8 cellular contexts compared by ENCODE assay signal in the genomic region with DNA sequence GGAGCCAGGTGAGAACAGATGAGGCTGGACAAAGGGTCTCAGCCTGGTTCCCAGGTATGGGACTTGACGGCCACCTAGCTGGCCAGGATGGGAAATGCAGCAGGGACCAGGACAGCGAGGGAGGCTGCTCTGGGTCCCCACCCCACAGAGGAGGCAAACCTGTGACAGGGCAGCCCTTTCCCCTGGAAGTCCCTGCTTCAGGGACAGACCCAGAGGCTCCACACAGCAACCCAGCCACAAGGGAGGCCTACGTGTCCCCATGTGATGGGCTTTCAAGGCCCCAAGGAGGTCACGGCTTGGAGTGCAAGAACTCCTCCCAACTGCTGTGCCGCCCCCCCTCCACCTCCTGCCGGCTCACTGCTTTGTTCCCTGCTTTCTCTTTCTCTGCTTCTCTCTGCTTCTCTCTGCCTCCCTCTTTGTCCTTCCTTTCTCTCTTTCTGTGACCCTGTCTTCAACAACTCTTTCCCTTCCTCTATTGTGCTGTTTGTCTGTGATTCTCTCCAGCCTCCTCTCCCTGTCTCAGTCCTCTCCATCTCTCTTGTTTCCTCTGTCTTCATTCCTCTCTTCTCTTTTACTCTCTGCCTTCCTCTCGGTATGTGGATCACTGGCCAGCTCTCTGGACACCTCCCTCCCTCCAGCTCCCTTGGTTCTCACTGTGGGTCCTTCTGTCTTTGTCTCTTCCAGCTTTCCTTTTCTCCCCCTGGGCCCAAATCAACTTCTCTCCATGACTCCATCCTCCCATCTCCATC. TPM values are rescaled to one million over a fixed set of nuclear protein-coding genes. Genes with fewer than 3 reads are reported as not detected.
DNase-seq lines count a peak whose midpoint lies in the region; ATAC-seq and TF ChIP-seq lines count a peak whose summit lies in the region.

No MANE protein-coding gene starts in this region.

- H3K4me2 ChIP-seq in neural cell (ENCODE audit: low read length) = no peak overlapping the region

- H3K4me1 Mint-ChIP-seq in Caco-2 (ENCODE audit: low read depth, unreplicated experiment) (peaks cover 7% of the 10 kb centered on the region), chondrocyte (ENCODE audit: low read depth) (peaks cover 4% of the 10 kb centered on the region)

- ATAC-seq in GM18870 (IDR thresholded peaks at IDR 0.05; ENCODE audit: unreplicated experiment) = no peak
- ATAC-seq in GM21528 (IDR thresholded peaks at IDR 0.05; ENCODE audit: low FRiP score, unreplicated experiment) = no peak

- TF ChIP-seq RAD21 in neural cell (conservative IDR thresholded peaks at IDR 0.05) = no peak

- H3K4me3 Mint-ChIP-seq in Caco-2 (ENCODE audit: unreplicated experiment) (no peak overlapping the region), chondrocyte (ENCODE audit: unreplicated experiment) (no peak overlapping the region)

- H3K9me3 ChIP-seq in Caco-2 (no peaks in the 10 kb centered on the region), neural cell (ENCODE audit: low read length) (no peaks in the 10 kb centered on the region)

- H3K9me2 ChIP-seq in neural cell (ENCODE audit: insufficient read depth, low read length) = no peaks in the 10 kb centered on the region

- H3K9me3 Mint-ChIP-seq in Caco-2 (ENCODE audit: unreplicated experiment) = no peaks in the 10 kb centered on the region
- H3K9me3 Mint-ChIP-seq in chondrocyte (ENCODE audit: low read depth) = no peaks in the 10 kb centered on the region

- no peak overlapping the region for H3K27ac ChIP-seq in neural cell (ENCODE audit: low read length)

- no peak overlapping the region for H3K27ac Mint-ChIP-seq in Caco-2 (ENCODE audit: unreplicated experiment)
- no peak overlapping the region for H3K27ac Mint-ChIP-seq in chondrocyte (ENCODE audit: unreplicated experiment)

- H3K36me3 Mint-ChIP-seq in Caco-2 (ENCODE audit: insufficient read depth, unreplicated experiment) (peaks cover 6% of the 10 kb centered on the region), chondrocyte (ENCODE audit: low read depth) (no peaks in the 10 kb centered on the region)

- TF ChIP-seq CTCF in Caco-2 (IDR thresholded peaks at IDR 0.05; ENCODE audit: insufficient read depth in 1 of 2, low read depth in 1 of 2, low read length in 1 of 2, severe bottlenecking in 1 of 2, unreplicated experiment in 1 of 2) (peak; percentile 62 to 70), chondrocyte (IDR thresholded peaks at IDR 0.05) (peak; percentile 76), neural cell (IDR thresholded peaks at IDR 0.05; ENCODE audit: poor library complexity, severe bottlenecking) (peak; percentile 43)

- H3K79me2 ChIP-seq in neural cell (replicated peaks; ENCODE audit: insufficient read depth, low read length) = no peaks in the 10 kb centered on the region

- peaks cover 33% of the 10 kb centered on the region for H3K27me3 Mint-ChIP-seq in Caco-2 (ENCODE audit: insufficient read depth, unreplicated experiment)
- peaks cover 14% of the 10 kb centered on the region for H3K27me3 Mint-ChIP-seq in chondrocyte (ENCODE audit: low read depth)

- no peaks in the 10 kb centered on the region for H3K4me1 ChIP-seq in Caco-2

- H3F3A ChIP-seq in neural cell (ENCODE audit: insufficient read depth, low read length, poor library complexity, severe bottlenecking) = no peaks in the 10 kb centered on the region

- intact Hi-C loops in Caco-2 (cut with micrococcal nuclease; ENCODE audit: unreplicated experiment) = loop anchor here (1.0 to 10.0 kb wide), 2 partner anchors 128 to 642 kb away; no protein-coding TSS in a partner anchor

- TF ChIP-seq EP300 in neural cell (conservative IDR thresholded peaks at IDR 0.05; ENCODE audit: poor library complexity, severe bottlenecking) = no peak

- H3K36me3 ChIP-seq in Caco-2 (ENCODE audit: control insufficient read depth, insufficient read depth, low read length) = no peaks in the 10 kb centered on the region
- no peaks in the 10 kb centered on the region for H3K36me3 ChIP-seq in neural cell (ENCODE audit: insufficient read depth, low read length)

- H4K20me1 ChIP-seq in neural cell (ENCODE audit: insufficient read depth) = no peaks in the 10 kb centered on the region

- no peak overlapping the region for H2AFZ ChIP-seq in neural cell (ENCODE audit: low read depth, low read length)

- H3K4me3 ChIP-seq in Caco-2 (ENCODE audit: low read depth, low read length) = no peak overlapping the region
- H3K4me3 ChIP-seq in neural cell (ENCODE audit: low read length) = no peak overlapping the region

- no TSS peak for BruUV-seq in Caco-2 (replicated peaks; lab: Mats Ljungman, UMichigan)

- DNase-seq in Caco-2 = peak; percentile 72
- peak; percentile 17 for DNase-seq in HuH-7 (ENCODE audit: low spot score)
- DNase-seq in chondrocyte (ENCODE audit: low spot score) = no peak
- DNase-seq in HPDE6-E6E7 (ENCODE audit: extremely low spot score) = no peak
- no peak for DNase-seq in COLO829 (ENCODE audit: low spot score)

- POLR2A ChIA-PET in Caco-2 (lab: Charles Lee) = no interaction called here

- peaks cover 3% of the 10 kb centered on the region; the same call in 1 of the 2 replicates for H3K27me3 ChIP-seq in Caco-2 (replicated peaks; ENCODE audit: control insufficient read depth, insufficient read depth, low read length)
- no peaks in the 10 kb centered on the region for H3K27me3 ChIP-seq in neural cell (ENCODE audit: insufficient read depth, low read depth, low read length)

- H3K9ac ChIP-seq in neural cell (ENCODE audit: low read length) = no peak overlapping the region

- CTCF ChIA-PET in Caco-2 (lab: Charles Lee) = interaction anchor here (0.7 to 2.9 kb wide), 3 partner anchors 129 to 305 kb away, joined by 3 to 21 read pairs (median 4); no protein-coding TSS in a partner anchor

TF ChIP-seq in neural cell, 6 proteins besides CTCF, POLR2A, EP300 and RAD21:
- TF ChIP-seq TAF1 (IDR thresholded peaks at IDR 0.05; ENCODE audit: low read depth) = no peak
- peak; percentile 40 for TF ChIP-seq SMC3 (conservative IDR thresholded peaks at IDR 0.05; ENCODE audit: poor library complexity)

RNA-seq across cellular contexts. Expression of a gene that starts 9.6 kb away (rescaled TPM):
- total RNA-seq in Caco-2 (2022) (0.93 and 1.1 TPM in 2 replicates), chondrocyte (0.17 to 0.23 TPM (median 0.20 TPM) in 3 replicates)
- 0.08 and 0.21 TPM in 2 replicates for polyA plus RNA-seq in neural cell
- 0.23 TPM in 1 of 2 replicates, not detected in the other for polyA minus RNA-seq in neural cell

RNA-seq across cellular contexts. Expression of a gene that starts 57.3 kb away (rescaled TPM):
- total RNA-seq in Caco-2 (2022) (2.5 and 3.1 TPM in 2 replicates), chondrocyte (37.4 to 45.1 TPM (median 43.8 TPM) in 3 replicates)
- not detected in 2 replicates for polyA plus RNA-seq in neural cell
- polyA minus RNA-seq in neural cell = 0.23 TPM in 1 of 2 replicates, not detected in the other

RNA-seq across cellular contexts. Expression of a gene that starts 57.5 kb away (rescaled TPM):
- total RNA-seq in Caco-2 (2022) = not detected in 2 replicates
- total RNA-seq in chondrocyte = not detected in 3 replicates
- polyA plus RNA-seq in neural cell = 0.48 TPM in 1 of 2 replicates, not detected in the other
- polyA minus RNA-seq in neural cell = 0.23 TPM in 1 of 2 replicates, not detected in the other

Comparison
In these comparisons a context has a peak if more than half of its experiments do, and no peak if none do; other contexts are left out.
1. DNase-seq: peak in Caco-2 (2 of 2) and HuH-7 (single experiment); none in chondrocyte (single experiment), HPDE6-E6E7 (single experiment) and COLO829 (single experiment).
2. Peak in every context shown above with its lines, with median percentiles within 50 percentile points of each other: CTCF ChIP-seq.